In genomic region chr20:101975-102374, GRCh38 we compare ENCODE assay signal across 39 cellular contexts. TPM values are rescaled to one million over a fixed set of nuclear protein-coding genes. Genes with fewer than 3 reads are reported as not detected.
"Had no signal": no experiment of that assay in that cellular context is flagged by ENCODE, and none has a peak within 500 bp of the region (broad histone marks: within the 10 kb centered on the region; RNA-seq: fewer than 3 reads in every experiment).

No MANE protein-coding gene starts in this region.

- H3K27ac ChIP-seq: KMS-11 had no signal

- H3K9me3 ChIP-seq: MG63 had no signal

- H3K36me3 ChIP-seq: MG63 had no signal

- H3K27me3 ChIP-seq: MG63 had no signal

- DNase-seq: Karpas-422, Kasumi-1, MG63, MM.1S, MV-4-11, NCI-H1048, NCI-H1092, NCI-H1092 treated with DMSO at 0.1 percent for 48 hours, NCI-H1105, NCI-H1105 treated with DMSO at 0.1 percent for 48 hours, NCI-H1417, NCI-H1417 treated with DMSO at 0.1 percent for 48 hours, NCI-H1436, NCI-H1436 treated with DMSO at 0.1 percent for 48 hours, NCI-H146, NCI-H1694, NCI-H1694 treated with DMSO at 0.1 percent for 48 hours, NCI-H187, NCI-H187 treated with DMSO at 0.1 percent for 48 hours, NCI-H1930, NCI-H2029, NCI-H2029 treated with DMSO at 0.1 percent for 48 hours, NCI-H2081, NCI-H2081 treated with DMSO at 0.1 percent for 48 hours, NCI-H2107, NCI-H2171, NCI-H2171 treated with DMSO at 0.1 percent for 48 hours, NCI-H2227 treated with DMSO at 0.1 percent for 48 hours, NCI-H226, NCI-H345, NCI-H446, NCI-H446 treated with DMSO at 0.1 percent for 48 hours, NCI-H510A, NCI-H510A treated with DMSO at 0.1 percent for 48 hours had no signal

- H3K4me3 ChIP-seq: MG63 had no signal

RNA-seq across cellular contexts. Expression of gene DEFB125, which starts 14.5 kb away (rescaled TPM):
- total RNA-seq: LHCN-M2, M059J, MCF 10A, NCI-H460 had no signal

RNA-seq across cellular contexts. Expression of gene DEFB126, which starts 40.4 kb away (rescaled TPM):
- total RNA-seq: LHCN-M2, M059J, MCF 10A, NCI-H460 had no signal

RNA-seq across cellular contexts. Expression of gene DEFB127, which starts 55.3 kb away (rescaled TPM):
- total RNA-seq: LHCN-M2, M059J, MCF 10A, NCI-H460 had no signal
